ENCODE assay signal across 20 cellular contexts in genomic region chr4:16129336-16129735, GRCh38. TPM values are rescaled to one million over a fixed set of nuclear protein-coding genes. Genes with fewer than 3 reads are reported as not detected.
DNase-seq lines count a peak whose midpoint lies in the region; ATAC-seq and TF ChIP-seq lines count a peak whose summit lies in the region.
"Had no signal": no experiment of that assay in that cellular context is flagged by ENCODE, and none has a peak within 500 bp of the region (broad histone marks: within the 10 kb centered on the region; RNA-seq: fewer than 3 reads in every experiment).

No MANE protein-coding gene starts in this region.

- H3K9me3 ChIP-seq in BE2C: no peaks in the 10 kb centered on the region
- no peaks in the 10 kb centered on the region for H3K9me3 ChIP-seq in SJCRH30 (replicated peaks)
- H3K9me3 ChIP-seq: HAP-1 had no signal

- H3K27me3 ChIP-seq in BE2C (no peaks in the 10 kb centered on the region), SJCRH30 (no peaks in the 10 kb centered on the region)

- intact Hi-C loops in left ventricle myocardium superior (cut with micrococcal nuclease): no loop called here

- H3K4me3 ChIP-seq in BE2C (ENCODE audit: low read depth, low read length) (no peak overlapping the region), SJCRH30 (no peak overlapping the region)
- H3K4me3 ChIP-seq: coronary artery, HAP-1 had no signal

- H3K36me3 ChIP-seq in BE2C (no peaks in the 10 kb centered on the region), SJCRH30 (no peaks in the 10 kb centered on the region)
- H3K36me3 ChIP-seq: HAP-1 had no signal

- H3K27ac ChIP-seq in SJCRH30: no peak overlapping the region
- H3K27ac ChIP-seq: coronary artery had no signal

- ATAC-seq in left ventricle myocardium superior (peak; percentile 87), GM19463 (IDR thresholded peaks at IDR 0.05; ENCODE audit: unreplicated experiment) (no peak), GM21367 (IDR thresholded peaks at IDR 0.05; ENCODE audit: unreplicated experiment) (no peak)
- ATAC-seq: activated CD4-positive, CD25-positive, alpha-beta regulatory T cell treated with anti-CD3 and anti-CD28 coated beads, Interleukin-2, amount 50 U/mL, for 24 hours had no signal

- DNase-seq in BE2C (peak; percentile 80), NCI-H1092 treated with DMSO at 0.1 percent for 48 hours (lab: John Stamatoyannopoulos, UW) (peak; percentile 94), SJCRH30 (peak; percentile 36 to 62), left ventricle myocardium superior (no peak), HK-2 (ENCODE audit: unreplicated experiment) (no peak), KG1 (lab: John Stamatoyannopoulos, UW) (no peak)
- DNase-seq: activated gamma-delta T cell treated with Interleukin-2 at 50 U/mL for 16 hours; anterior cingulate cortex; CD8-positive, alpha-beta memory T cell; NCI-H524 treated with DMSO at 0.1 percent for 48 hours; stimulated activated CD4-positive, alpha-beta T cell treated with anti-CD3 and anti-CD28 coated beads, Interleukin-12 subunit alpha, Interleukin-12 subunit beta, amount 100 ng/mL, for 4 hours; stimulated activated naive CD4-positive, alpha-beta T cell treated with Interleukin-2 at 50 U/mL for 16 hours had no signal

- no peak for TF ChIP-seq CTCF in BE2C (IDR thresholded peaks at IDR 0.05; ENCODE audit: low read depth, low read length)

- H3K4me1 ChIP-seq in BE2C (peaks cover 9% of the 10 kb centered on the region), SJCRH30 (peaks cover 49% of the 10 kb centered on the region)

RNA-seq across cellular contexts. Expression of gene PROM1, which starts 45.5 kb away (rescaled TPM):
- polyA plus RNA-seq in BE2C (2012; ENCODE audit: insufficient read depth, insufficient read length, low read depth): 0.79 TPM
- 23.0 and 23.4 TPM in 2 replicates for total RNA-seq in SJCRH30 (2014; rRNA removed; shearing (Covaris generic))
- 3.2 TPM for total RNA-seq in left ventricle myocardium superior
- total RNA-seq: osteocyte; T-helper 1 cell treated with Interleukin-12 subunit alpha and Interleukin-12 subunit beta and Interleukin-4 antibody, amounts not matched to agents 30 ng/mL and 1 ng/mL, for 36 hours had no signal
- polyA plus RNA-seq: CD8-positive, alpha-beta memory T cell; keratinocyte had no signal

Comparison
In these comparisons a context has a peak if more than half of its experiments do, and no peak if none do; other contexts are left out.
1. DNase-seq: peak in BE2C (single experiment), NCI-H1092 treated with DMSO at 0.1 percent for 48 hours (single experiment) and SJCRH30 (2 of 2); none in left ventricle myocardium superior (single experiment), HK-2 (single experiment) and KG1 (single experiment).